Comparison of ENCODE assay signal across 1 cellular context in genomic region chr5:87002485-87002884, GRCh38.
TF ChIP-seq lines count a peak whose summit lies in the region.

No MANE protein-coding gene starts in this region.

TF ChIP-seq in HepG2, 621 proteins besides CTCF, POLR2A, EP300 and RAD21 (continued from another document):
- TF ChIP-seq SKIL (CRISPR knock-in tag; IDR thresholded peaks at IDR 0.05; ENCODE audit: borderline replicate concordance) (no peak), ZBTB26 (CRISPR knock-in tag; IDR thresholded peaks at IDR 0.05; ENCODE audit: borderline replicate concordance) (no peak), ZNF318 (CRISPR knock-in tag; IDR thresholded peaks at IDR 0.05) (no peak), PTBP1 (IDR thresholded peaks at IDR 0.05; ENCODE audit: low read depth, low read length, poor library complexity, severe bottlenecking) (no peak), ZHX1 (CRISPR knock-in tag; IDR thresholded peaks at IDR 0.05; ENCODE audit: low read depth) (no peak), KMT2A (CRISPR knock-in tag; IDR thresholded peaks at IDR 0.05) (no peak), KLF13 (CRISPR knock-in tag; IDR thresholded peaks at IDR 0.05) (no peak), E2F1 (CRISPR knock-in tag; IDR thresholded peaks at IDR 0.05) (no peak), NFE2L1 (CRISPR knock-in tag; IDR thresholded peaks at IDR 0.05; ENCODE audit: borderline replicate concordance) (no peak), ZNF772 (CRISPR knock-in tag; IDR thresholded peaks at IDR 0.05) (no peak), REST (IDR thresholded peaks at IDR 0.05; ENCODE audit: borderline replicate concordance in 1 of 2, low read depth in 1 of 2, low read length in 2 of 2) (no peak), ELF3 (CRISPR knock-in tag; IDR thresholded peaks at IDR 0.05) (no peak), ZBTB4 (CRISPR knock-in tag; IDR thresholded peaks at IDR 0.05; ENCODE audit: borderline replicate concordance) (no peak)
